35 cellular contexts compared by ENCODE assay signal in the genomic region with DNA sequence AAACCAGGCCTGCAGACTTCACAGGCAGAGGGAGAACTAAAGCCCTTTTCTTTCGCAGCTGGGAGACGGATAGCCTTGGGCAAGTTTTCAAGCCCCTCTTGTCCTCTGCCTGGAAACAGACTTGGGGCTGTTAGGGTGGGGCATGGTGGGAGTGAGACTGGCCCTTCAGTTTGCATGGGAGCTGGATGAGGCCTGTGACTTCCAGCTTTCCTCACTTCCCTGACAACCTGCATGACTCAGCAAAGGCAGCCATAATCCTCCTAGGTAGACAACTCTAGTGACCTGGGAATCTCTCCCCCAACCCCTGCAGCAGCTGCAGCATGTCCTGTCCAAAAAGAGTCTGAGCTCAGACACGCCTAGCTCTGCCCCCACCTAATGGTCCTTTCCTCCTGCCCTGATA.
"Had no signal": no experiment of that assay in that cellular context is flagged by ENCODE, and none has a peak within 500 bp of the region (broad histone marks: within the 10 kb centered on the region; RNA-seq: fewer than 3 reads in every experiment).

No MANE protein-coding gene starts in this region.

- FAIRE-seq: colon had no signal

- H3K36me3 ChIP-seq: adrenal gland, esophagus muscularis mucosa, gastrocnemius medialis had no signal

- H3K27me3 Mint-ChIP-seq: activated CD4-positive, alpha-beta memory T cell treated with anti-CD3 and anti-CD28 coated beads for 36 hours; activated CD4-positive, alpha-beta T cell treated with anti-CD3 and anti-CD28 coated beads for 36 hours; activated CD4-positive, alpha-beta T cell treated with anti-CD3 and anti-CD28 coated beads, Interleukin-2, amount 10 ng/mL, durations not matched to agents 24 days and 14 days; activated CD8-positive, alpha-beta memory T cell treated with anti-CD3 and anti-CD28 coated beads, Interleukin-2, amount 10 ng/mL, durations not matched to agents 7 days and 5 days; activated naive CD4-positive, alpha-beta T cell treated with anti-CD3 and anti-CD28 coated beads, Interleukin-2, amount 50 U/mL, for 24 hours; activated naive CD8-positive, alpha-beta T cell treated with anti-CD3 and anti-CD28 coated beads for 36 hours; activated naive CD8-positive, alpha-beta T cell treated with anti-CD3 and anti-CD28 coated beads, Interleukin-2, amount 50 U/mL, for 24 hours; effector memory CD8-positive, alpha-beta T cell; T-helper 17 cell had no signal

- H3K9me3 Mint-ChIP-seq: activated CD4-positive, alpha-beta memory T cell treated with anti-CD3 and anti-CD28 coated beads for 36 hours; activated CD4-positive, alpha-beta T cell treated with anti-CD3 and anti-CD28 coated beads, Interleukin-2, amount 10 ng/mL, durations not matched to agents 24 days and 14 days; activated naive CD4-positive, alpha-beta T cell treated with anti-CD3 and anti-CD28 coated beads for 36 hours; activated naive CD4-positive, alpha-beta T cell treated with anti-CD3 and anti-CD28 coated beads, Interleukin-2, amount 50 U/mL, for 24 hours; activated naive CD8-positive, alpha-beta T cell treated with anti-CD3 and anti-CD28 coated beads for 36 hours; activated naive CD8-positive, alpha-beta T cell treated with anti-CD3 and anti-CD28 coated beads, Interleukin-2, amount 50 U/mL, for 24 hours; activated T-helper 1 cell treated with anti-CD3 and anti-CD28 coated beads, Interleukin-12 subunit alpha, Interleukin-12 subunit beta, Interleukin-2, Interleukin-4 antibody, amounts not matched to agents 30 ng/mL and 10 ng/mL and 1 ng/mL, durations not matched to agents 14 hours and 24 hours and 36 hours; activated T-helper 2 cell treated with anti-CD3 and anti-CD28 coated beads, Interferon-gamma antibody, Interleukin-2, Interleukin-4, amounts not matched to agents 10 μg/mL and 5 μg/mL and 100 μg/mL, durations not matched to agents 14 hours and 24 hours and 36 hours; T-helper 2 cell treated with Interferon-gamma antibody and Interleukin-4, amounts not matched to agents 5 μg/mL and 100 μg/mL, for 36 hours had no signal

- DNase-seq: activated CD4-positive, alpha-beta memory T cell treated with anti-CD3 and anti-CD28 coated beads for 36 hours; activated CD4-positive, alpha-beta T cell treated with anti-CD3 and anti-CD28 coated beads for 36 hours; activated CD4-positive, alpha-beta T cell treated with anti-CD3 and anti-CD28 coated beads, Interleukin-2, amount 10 ng/mL, durations not matched to agents 24 days and 14 days; activated CD4-positive, CD25-positive, alpha-beta regulatory T cell; activated CD4-positive, CD25-positive, alpha-beta regulatory T cell treated with anti-CD3 and anti-CD28 coated beads, Interleukin-2, amount 50 U/mL, for 72 hours; activated CD8-positive, alpha-beta memory T cell treated with anti-CD3 and anti-CD28 coated beads, Interleukin-2, amount 10 ng/mL, durations not matched to agents 7 days and 5 days; activated CD8-positive, alpha-beta memory T cell treated with anti-CD3 and anti-CD28 coated beads, Interleukin-2, amount 50 U/mL, for 4 hours; activated CD8-positive, alpha-beta T cell treated with anti-CD3 and anti-CD28 coated beads, Interleukin-2, amount 10 ng/mL, durations not matched to agents 7 days and 5 days; activated effector memory CD4-positive, alpha-beta T cell treated with anti-CD3 and anti-CD28 coated beads, Interleukin-2, amount 50 U/mL, for 16 hours; activated naive CD4-positive, alpha-beta T cell treated with anti-CD3 and anti-CD28 coated beads for 36 hours; activated naive CD8-positive, alpha-beta T cell treated with anti-CD3 and anti-CD28 coated beads for 36 hours; activated naive CD8-positive, alpha-beta T cell treated with anti-CD3 and anti-CD28 coated beads, Interleukin-2, amount 50 U/mL, for 24 hours; activated T-cell treated with anti-CD3 and anti-CD28 coated beads, Interleukin-2, amount 50 U/mL, for 1 hour; activated T-cell treated with anti-CD3 and anti-CD28 coated beads, Interleukin-2, amount 50 U/mL, for 48 hours; adrenal gland; aorta; body of pancreas; caudate nucleus; cortex of kidney; dermis blood vessel endothelial cell; effector CD4-positive, alpha-beta T cell; effector memory CD8-positive, alpha-beta T cell; erythroblast; foreskin keratinocyte; gastrocnemius medialis; glutamatergic neuron; T-helper 1 cell; T-helper 17 cell; T1000 had no signal

- H3K27me3 ChIP-seq: adrenal gland, body of pancreas, esophagus muscularis mucosa, foreskin keratinocyte, gastrocnemius medialis had no signal

- H3K4me1 Mint-ChIP-seq: activated CD4-positive, alpha-beta T cell treated with anti-CD3 and anti-CD28 coated beads for 36 hours; activated CD4-positive, alpha-beta T cell treated with anti-CD3 and anti-CD28 coated beads, Interleukin-2, amount 10 ng/mL, durations not matched to agents 24 days and 14 days; activated CD8-positive, alpha-beta memory T cell treated with anti-CD3 and anti-CD28 coated beads, Interleukin-2, amount 10 ng/mL, durations not matched to agents 7 days and 5 days; activated naive CD4-positive, alpha-beta T cell treated with anti-CD3 and anti-CD28 coated beads, Interleukin-2, amount 50 U/mL, for 24 hours; activated naive CD8-positive, alpha-beta T cell treated with anti-CD3 and anti-CD28 coated beads for 36 hours; activated naive CD8-positive, alpha-beta T cell treated with anti-CD3 and anti-CD28 coated beads, Interleukin-2, amount 50 U/mL, for 24 hours; T-helper 17 cell had no signal

- H3K4me1 ChIP-seq: adrenal gland, body of pancreas, esophagus muscularis mucosa, foreskin keratinocyte, gastrocnemius medialis had no signal

- H3K4me3 Mint-ChIP-seq: activated CD4-positive, alpha-beta memory T cell treated with anti-CD3 and anti-CD28 coated beads for 36 hours; activated CD4-positive, alpha-beta T cell treated with anti-CD3 and anti-CD28 coated beads for 36 hours; activated CD4-positive, alpha-beta T cell treated with anti-CD3 and anti-CD28 coated beads, Interleukin-2, amount 10 ng/mL, durations not matched to agents 24 days and 14 days; activated CD8-positive, alpha-beta memory T cell treated with anti-CD3 and anti-CD28 coated beads, Interleukin-2, amount 10 ng/mL, durations not matched to agents 7 days and 5 days; activated CD8-positive, alpha-beta T cell treated with anti-CD3 and anti-CD28 coated beads, Interleukin-2, amount 10 ng/mL, durations not matched to agents 7 days and 5 days; activated naive CD4-positive, alpha-beta T cell treated with anti-CD3 and anti-CD28 coated beads for 36 hours; activated naive CD4-positive, alpha-beta T cell treated with anti-CD3 and anti-CD28 coated beads, Interleukin-2, amount 50 U/mL, for 24 hours; activated naive CD8-positive, alpha-beta T cell treated with anti-CD3 and anti-CD28 coated beads for 36 hours; activated naive CD8-positive, alpha-beta T cell treated with anti-CD3 and anti-CD28 coated beads, Interleukin-2, amount 50 U/mL, for 24 hours; activated T-helper 1 cell treated with anti-CD3 and anti-CD28 coated beads, Interleukin-12 subunit alpha, Interleukin-12 subunit beta, Interleukin-2, Interleukin-4 antibody, amounts not matched to agents 30 ng/mL and 10 ng/mL and 1 ng/mL, durations not matched to agents 14 hours and 24 hours and 36 hours; effector memory CD8-positive, alpha-beta T cell; T-helper 17 cell; T-helper 2 cell treated with Interferon-gamma antibody and Interleukin-4, amounts not matched to agents 5 μg/mL and 100 μg/mL, for 36 hours had no signal

- H3K27ac Mint-ChIP-seq: activated CD4-positive, alpha-beta memory T cell treated with anti-CD3 and anti-CD28 coated beads for 36 hours; activated CD4-positive, alpha-beta T cell treated with anti-CD3 and anti-CD28 coated beads for 36 hours; activated CD4-positive, alpha-beta T cell treated with anti-CD3 and anti-CD28 coated beads, Interleukin-2, amount 10 ng/mL, durations not matched to agents 24 days and 14 days; activated CD8-positive, alpha-beta memory T cell treated with anti-CD3 and anti-CD28 coated beads, Interleukin-2, amount 10 ng/mL, durations not matched to agents 7 days and 5 days; activated CD8-positive, alpha-beta T cell treated with anti-CD3 and anti-CD28 coated beads, Interleukin-2, amount 10 ng/mL, durations not matched to agents 7 days and 5 days; activated naive CD4-positive, alpha-beta T cell treated with anti-CD3 and anti-CD28 coated beads for 36 hours; activated naive CD4-positive, alpha-beta T cell treated with anti-CD3 and anti-CD28 coated beads, Interleukin-2, amount 50 U/mL, for 24 hours; activated naive CD8-positive, alpha-beta T cell treated with anti-CD3 and anti-CD28 coated beads for 36 hours; activated naive CD8-positive, alpha-beta T cell treated with anti-CD3 and anti-CD28 coated beads, Interleukin-2, amount 50 U/mL, for 24 hours; activated T-helper 1 cell treated with anti-CD3 and anti-CD28 coated beads, Interleukin-12 subunit alpha, Interleukin-12 subunit beta, Interleukin-2, Interleukin-4 antibody, amounts not matched to agents 30 ng/mL and 10 ng/mL and 1 ng/mL, durations not matched to agents 14 hours and 24 hours and 36 hours; activated T-helper 2 cell treated with anti-CD3 and anti-CD28 coated beads, Interferon-gamma antibody, Interleukin-2, Interleukin-4, amounts not matched to agents 10 μg/mL and 5 μg/mL and 100 μg/mL, durations not matched to agents 14 hours and 24 hours and 36 hours; effector memory CD8-positive, alpha-beta T cell; T-helper 17 cell; T-helper 2 cell treated with Interferon-gamma antibody and Interleukin-4, amounts not matched to agents 5 μg/mL and 100 μg/mL, for 36 hours had no signal

- H3K27ac ChIP-seq: adrenal gland, body of pancreas, esophagus muscularis mucosa, foreskin keratinocyte, gastrocnemius medialis had no signal

- H3K4me3 ChIP-seq: adrenal gland, body of pancreas, esophagus muscularis mucosa, gastrocnemius medialis had no signal

- H3K9me3 ChIP-seq: adrenal gland, body of pancreas, esophagus muscularis mucosa, gastrocnemius medialis had no signal

- H3K36me3 Mint-ChIP-seq: activated CD4-positive, alpha-beta memory T cell treated with anti-CD3 and anti-CD28 coated beads for 36 hours; activated CD8-positive, alpha-beta memory T cell treated with anti-CD3 and anti-CD28 coated beads, Interleukin-2, amount 10 ng/mL, durations not matched to agents 7 days and 5 days; activated naive CD4-positive, alpha-beta T cell treated with anti-CD3 and anti-CD28 coated beads, Interleukin-2, amount 50 U/mL, for 24 hours; activated naive CD8-positive, alpha-beta T cell treated with anti-CD3 and anti-CD28 coated beads for 36 hours had no signal
